33 cellular contexts compared by ENCODE assay signal in the genomic region with DNA sequence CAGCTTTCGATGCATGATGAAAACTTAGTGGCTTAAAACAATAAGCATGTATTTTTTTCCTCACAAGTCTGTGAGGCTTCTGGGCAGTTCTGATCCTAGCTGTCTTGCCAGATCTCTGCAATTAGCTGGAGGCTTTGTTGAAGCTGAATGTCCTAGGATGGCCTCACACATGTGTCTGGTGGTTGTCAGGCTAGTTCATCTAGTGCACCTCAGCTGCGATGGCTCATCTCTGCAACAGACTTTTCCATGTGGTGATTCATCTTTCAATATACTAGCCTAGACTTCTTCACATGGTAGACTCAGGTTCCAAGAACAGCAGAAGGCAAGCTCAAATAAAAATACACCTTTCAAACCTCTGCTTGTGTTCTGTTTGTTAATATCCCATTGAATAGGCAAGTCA.
"Had no signal": no experiment of that assay in that cellular context is flagged by ENCODE, and none has a peak within 500 bp of the region (broad histone marks: within the 10 kb centered on the region; RNA-seq: fewer than 3 reads in every experiment).

No MANE protein-coding gene starts in this region.

- ATAC-seq: activated CD8-positive, alpha-beta T cell treated with anti-CD3 and anti-CD28 coated beads for 36 hours; activated T-cell treated with anti-CD3 and anti-CD28 coated beads, Interleukin-2, amount 50 U/mL, for 4 hours; activated T-helper 17 cell treated with anti-CD3 and anti-CD28 coated beads, Interleukin-2, amount 50 U/mL, for 72 hours; body of pancreas; gastroesophageal sphincter; heart right ventricle; T-helper 17 cell; WTC11 had no signal

- H3K27ac ChIP-seq: body of pancreas, cardiac muscle cell, colonic mucosa, dorsolateral prefrontal cortex, gastroesophageal sphincter, heart right ventricle, hepatocyte, VCaP had no signal

- H3K9me3 Mint-ChIP-seq: activated CD8-positive, alpha-beta T cell treated with anti-CD3 and anti-CD28 coated beads for 36 hours; activated T-cell treated with anti-CD3 and anti-CD28 coated beads, Interleukin-2, amount 50 U/mL, for 4 hours; dendritic cell treated with granulocyte-macrophage colony-stimulating factor and Interleukin-4, amounts not matched to agents 40 ng/mL and 50 ng/mL, for 4 days; endodermal cell; T-helper 2 cell treated with Interferon-gamma antibody and Interleukin-4, amounts not matched to agents 5 μg/mL and 100 μg/mL, for 36 hours; WTC11 had no signal

- H3K36me3 Mint-ChIP-seq: activated naive CD8-positive, alpha-beta T cell; WTC11 had no signal

- H3K4me3 ChIP-seq: body of pancreas, cardiac muscle cell, colonic mucosa, dorsolateral prefrontal cortex, gastroesophageal sphincter, heart right ventricle, hepatocyte had no signal

- H3K27me3 Mint-ChIP-seq: activated CD4-positive, alpha-beta T cell treated with anti-CD3 and anti-CD28 coated beads, Interleukin-2, amount 10 ng/mL, durations not matched to agents 7 days and 5 days; activated CD8-positive, alpha-beta T cell treated with anti-CD3 and anti-CD28 coated beads for 36 hours; activated naive CD8-positive, alpha-beta T cell; activated T-helper 17 cell treated with anti-CD3 and anti-CD28 coated beads, Interleukin-2, amount 50 U/mL, for 72 hours; dendritic cell treated with granulocyte-macrophage colony-stimulating factor and Interleukin-4, amounts not matched to agents 40 ng/mL and 50 ng/mL, for 4 days; T-helper 17 cell had no signal

- H3K79me2 ChIP-seq: hepatocyte had no signal

- H3K4me1 Mint-ChIP-seq: activated CD4-positive, alpha-beta T cell treated with anti-CD3 and anti-CD28 coated beads, Interleukin-2, amount 10 ng/mL, durations not matched to agents 7 days and 5 days; activated T-helper 17 cell treated with anti-CD3 and anti-CD28 coated beads, Interleukin-2, amount 50 U/mL, for 72 hours; endodermal cell; T-helper 17 cell had no signal

- H3K9me3 ChIP-seq: body of pancreas, colonic mucosa, gastroesophageal sphincter, heart right ventricle had no signal

- H3K27ac Mint-ChIP-seq: activated CD4-positive, alpha-beta T cell treated with anti-CD3 and anti-CD28 coated beads, Interleukin-2, amount 10 ng/mL, durations not matched to agents 7 days and 5 days; activated CD8-positive, alpha-beta T cell treated with anti-CD3 and anti-CD28 coated beads for 36 hours; activated naive CD8-positive, alpha-beta T cell; activated T-helper 17 cell treated with anti-CD3 and anti-CD28 coated beads, Interleukin-2, amount 50 U/mL, for 72 hours; dendritic cell treated with granulocyte-macrophage colony-stimulating factor and Interleukin-4, amounts not matched to agents 40 ng/mL and 50 ng/mL, for 4 days; endodermal cell; T-helper 17 cell; T-helper 2 cell treated with Interferon-gamma antibody and Interleukin-4, amounts not matched to agents 5 μg/mL and 100 μg/mL, for 36 hours; WTC11 had no signal

- H3K4me1 ChIP-seq: body of pancreas, colonic mucosa, gastroesophageal sphincter, heart right ventricle had no signal

- H3K4me2 ChIP-seq: hepatocyte had no signal

- H2AFZ ChIP-seq: hepatocyte had no signal

- H3K36me3 ChIP-seq: cardiac muscle cell, colonic mucosa, gastroesophageal sphincter, heart right ventricle had no signal

- H3K4me3 Mint-ChIP-seq: activated CD4-positive, alpha-beta T cell treated with anti-CD3 and anti-CD28 coated beads, Interleukin-2, amount 10 ng/mL, durations not matched to agents 7 days and 5 days; activated CD8-positive, alpha-beta T cell treated with anti-CD3 and anti-CD28 coated beads for 36 hours; activated naive CD8-positive, alpha-beta T cell; activated T-cell treated with anti-CD3 and anti-CD28 coated beads, Interleukin-2, amount 50 U/mL, for 4 hours; activated T-helper 17 cell treated with anti-CD3 and anti-CD28 coated beads, Interleukin-2, amount 50 U/mL, for 72 hours; dendritic cell treated with granulocyte-macrophage colony-stimulating factor and Interleukin-4, amounts not matched to agents 40 ng/mL and 50 ng/mL, for 4 days; endodermal cell; T-helper 17 cell; T-helper 2 cell treated with Interferon-gamma antibody and Interleukin-4, amounts not matched to agents 5 μg/mL and 100 μg/mL, for 36 hours; WTC11 had no signal

- DNase-seq: activated CD4-positive, alpha-beta T cell treated with anti-CD3 and anti-CD28 coated beads for 1 hour; activated CD4-positive, alpha-beta T cell treated with anti-CD3 and anti-CD28 coated beads for 4 hours; activated CD4-positive, alpha-beta T cell treated with anti-CD3 and anti-CD28 coated beads, Interleukin-2, amount 10 ng/mL, durations not matched to agents 7 days and 5 days; activated CD4-positive, alpha-beta T cell treated with anti-CD3 and anti-CD28 coated beads, Interleukin-2, amount 50 U/mL, for 4 hours; activated CD8-positive, alpha-beta memory T cell treated with anti-CD3 and anti-CD28 coated beads for 24 hours; activated CD8-positive, alpha-beta T cell treated with anti-CD3 and anti-CD28 coated beads for 36 hours; activated effector memory CD4-positive, alpha-beta T cell treated with Interleukin-2 at 50 U/mL for 16 hours; activated gamma-delta T cell treated with Interleukin-2 at 50 U/mL for 16 hours; activated naive CD4-positive, alpha-beta T cell treated with anti-CD3 and anti-CD28 coated beads, Interleukin-2, amount 50 U/mL, for 16 hours; activated naive CD4-positive, alpha-beta T cell treated with Interleukin-2 at 50 U/mL for 16 hours; activated T-cell treated with anti-CD3 and anti-CD28 coated beads, Interleukin-2, amount 50 U/mL, for 4 hours; amniotic stem cell; anterior cingulate cortex; body of pancreas; central memory CD4-positive, alpha-beta T cell; cerebellar nuclear complex; colonic mucosa; dorsolateral prefrontal cortex; effector memory CD4-positive, alpha-beta T cell; endodermal cell; foreskin melanocyte; heart right ventricle; T-helper 1 cell; T-helper 17 cell had no signal

- H3K27me3 ChIP-seq: body of pancreas, cardiac muscle cell, colonic mucosa, gastroesophageal sphincter, heart right ventricle, hepatocyte had no signal
